ENCODE assay signal across 7 cellular contexts in genomic region chr18:28189400-28190239, GRCh38. TPM values are rescaled to one million over a fixed set of nuclear protein-coding genes. Genes with fewer than 3 reads are reported as not detected.
A peak's percentile ranks its signal among the peaks of the same experiment; 100 is the strongest.
DNase-seq lines count a peak whose midpoint lies in the region; ATAC-seq and TF ChIP-seq lines count a peak whose summit lies in the region.

No MANE protein-coding gene starts in this region.

- H3K27ac ChIP-seq in mammary epithelial cell (ENCODE audit: insufficient read depth, low read depth, low read length): no peak overlapping the region
- no peak overlapping the region for H3K27ac ChIP-seq in mesenchymal stem cell (ENCODE audit: low read length, poor library complexity, severe bottlenecking)

- no peak overlapping the region for H2BK5ac ChIP-seq in mesenchymal stem cell (ENCODE audit: low read depth, low read length, poor library complexity, severe bottlenecking)

- H3K4me1 ChIP-seq in mammary epithelial cell (ENCODE audit: insufficient read depth, low read length): no peaks in the 10 kb centered on the region
- no peaks in the 10 kb centered on the region for H3K4me1 ChIP-seq in mesenchymal stem cell (ENCODE audit: control insufficient read depth, insufficient read depth, low read depth, low read length)

- CTCF ChIA-PET in mammary epithelial cell (lab: Charles Lee; ENCODE audit: low non-redundant PET): interaction anchor here (0.9 kb wide), 1 partner anchor 62 kb away, joined by 9 read pairs; no protein-coding TSS in a partner anchor

- H3K27me3 ChIP-seq in mammary epithelial cell (ENCODE audit: insufficient read depth, low read length): no peaks in the 10 kb centered on the region
- no peaks in the 10 kb centered on the region for H3K27me3 ChIP-seq in mesenchymal stem cell (ENCODE audit: control insufficient read depth in 1 of 2, insufficient read depth in 1 of 2, low read length in 2 of 2)

- H2AK5ac ChIP-seq in mesenchymal stem cell (ENCODE audit: low read length, severe bottlenecking): no peak overlapping the region

- no peaks in the 10 kb centered on the region for H4K20me1 ChIP-seq in mammary epithelial cell (ENCODE audit: insufficient read depth, low read length)

- H4K91ac ChIP-seq in mesenchymal stem cell (ENCODE audit: low read length): no peak overlapping the region

- H3K4me3 ChIP-seq in mammary epithelial cell (replicated peaks in 1 of 3; ENCODE audit: insufficient read depth in 1 of 3, low read depth in 2 of 3, low read length in 3 of 3): no peak overlapping the region
- H3K4me3 ChIP-seq in mesenchymal stem cell (ENCODE audit: insufficient read depth in 1 of 2, low read depth in 1 of 2, low read length in 2 of 2): no peak overlapping the region

- H3K4ac ChIP-seq in mesenchymal stem cell (ENCODE audit: low read depth in 1 of 2, low read length in 2 of 2): no peak overlapping the region

- H3K9me3 ChIP-seq in mammary epithelial cell (replicated peaks; ENCODE audit: insufficient read depth, low read length): no peaks in the 10 kb centered on the region
- H3K9me3 ChIP-seq in mesenchymal stem cell (ENCODE audit: control insufficient read depth, low read length): no peaks in the 10 kb centered on the region

- no peak overlapping the region for H2BK120ac ChIP-seq in mesenchymal stem cell (ENCODE audit: low read depth, low read length)

- peak; percentile 16 for DNase-seq in Daoy (ENCODE audit: low read depth)
- peak; percentile 49 for DNase-seq in M059J (ENCODE audit: low read depth)
- DNase-seq in mammary epithelial cell: peak; percentile 51
- peak; percentile 59 for DNase-seq in mesenchymal stem cell
- DNase-seq in NCI-H1930 (lab: John Stamatoyannopoulos, UW): no peak
- no peak for DNase-seq in C1 segment of cervical spinal cord (lab: John Stamatoyannopoulos, UW)

- H3K18ac ChIP-seq in mesenchymal stem cell (ENCODE audit: low read depth in 1 of 2, low read length in 2 of 2): no peak overlapping the region

- in situ Hi-C loops in mammary epithelial cell (cut with MboI; ENCODE audit: low sequenced_read_pairs in 2 of 2): no loop called here

- 43% methylated on average over 5 of the region's 5 CpGs for WGBS in mammary epithelial cell (ENCODE audit: low coverage, missing lambda C conversion rate)
- WGBS in mesenchymal stem cell: 76% methylated on average over 4 of the region's 5 CpGs

- H3K9ac ChIP-seq in mammary epithelial cell (ENCODE audit: insufficient read depth, low read length): no peak overlapping the region
- H3K9ac ChIP-seq in mesenchymal stem cell (ENCODE audit: low read length): no peak overlapping the region

- H2BK12ac ChIP-seq in mesenchymal stem cell (ENCODE audit: low read length in 2 of 2): no peak overlapping the region

- intact Hi-C loops in mammary epithelial cell (cut with micrococcal nuclease): loop anchor here (1.0 to 5.0 kb wide), 4 partner anchors 177 to 585 kb away; no protein-coding TSS in a partner anchor

- no peak overlapping the region for H4K8ac ChIP-seq in mesenchymal stem cell (ENCODE audit: low read length)

- H2BK15ac ChIP-seq in mesenchymal stem cell (ENCODE audit: low read depth, poor library complexity, severe bottlenecking): no peak overlapping the region

- dilution Hi-C loops in mammary epithelial cell (cut with HindIII; ENCODE audit: low sequenced_read_pairs): no loop called here

- H3K36me3 ChIP-seq in mammary epithelial cell (ENCODE audit: insufficient read depth, low read length): no peaks in the 10 kb centered on the region
- no peaks in the 10 kb centered on the region for H3K36me3 ChIP-seq in mesenchymal stem cell (ENCODE audit: control insufficient read depth in 1 of 2, insufficient read depth in 2 of 2, low read depth in 1 of 2, low read length in 2 of 2)

- no TSS peak for BruUV-seq in mammary epithelial cell (replicated peaks; lab: Mats Ljungman, UMichigan)

- H3K79me1 ChIP-seq in mesenchymal stem cell (replicated peaks; ENCODE audit: low read length, poor library complexity, severe bottlenecking): no peaks in the 10 kb centered on the region

- H3K23ac ChIP-seq in mesenchymal stem cell (ENCODE audit: low read length in 2 of 2): no peak overlapping the region

- H2AFZ ChIP-seq in mammary epithelial cell (ENCODE audit: low read depth, low read length) (no peak overlapping the region), mesenchymal stem cell (ENCODE audit: low read depth, low read length) (no peak overlapping the region)

- H3K14ac ChIP-seq in mesenchymal stem cell (ENCODE audit: low read length in 2 of 2): no peak overlapping the region

- peak; percentile 83 to 86 for TF ChIP-seq CTCF in mammary epithelial cell (conservative IDR thresholded peaks at IDR 0.05 in 1 of 2, IDR thresholded peaks at IDR 0.05 in 1 of 2; ENCODE audit: extremely low read depth in 1 of 2, insufficient read depth in 1 of 2, low read depth in 1 of 2, low read length in 2 of 2)

- no peaks in the 10 kb centered on the region for H3K79me2 ChIP-seq in mammary epithelial cell (ENCODE audit: insufficient read depth, low read length)

- peak; percentile 82 for ATAC-seq in GM19395 (IDR thresholded peaks at IDR 0.05; ENCODE audit: unreplicated experiment)

- no peak overlapping the region for H3K4me2 ChIP-seq in mammary epithelial cell (ENCODE audit: insufficient read depth, low read depth, low read length)
- no peak overlapping the region for H3K4me2 ChIP-seq in mesenchymal stem cell (ENCODE audit: low read length, poor library complexity, severe bottlenecking)

RNA-seq across cellular contexts. Expression of gene CDH2, which starts 12.7 kb away (rescaled TPM):
- total RNA-seq in Daoy (2014; rRNA removed; shearing (Covaris generic)): 86.1 and 90.6 TPM in 2 replicates
- total RNA-seq in M059J (2014; rRNA removed; shearing (Covaris generic)): 70.9 and 104 TPM in 2 replicates
- total RNA-seq in mammary epithelial cell: 10 to 100 TPM in 1 of 2 donors, under 1 TPM in 1; 0.45 to 18.7 TPM
- polyA plus RNA-seq in mammary epithelial cell: not detected
- polyA minus RNA-seq in mammary epithelial cell: not detected
- 34.9 TPM for polyA plus RNA-seq in mesenchymal stem cell (2013, experiment 1 of 2)
- polyA plus RNA-seq in mesenchymal stem cell (2013, experiment 2 of 2): 34.7 TPM

Comparison
In these comparisons a context has a peak if more than half of its experiments do, and no peak if none do; other contexts are left out.
1. DNase-seq: peak in Daoy (single experiment), M059J (single experiment), mammary epithelial cell (single experiment) and mesenchymal stem cell (single experiment); none in NCI-H1930 (0 of 2) and C1 segment of cervical spinal cord (0 of 14).